15 cellular contexts compared by ENCODE assay signal in genomic region chr9:2234371-2234893, GRCh38.
A peak's percentile ranks its signal among the peaks of the same experiment; 100 is the strongest.
DNase-seq lines count a peak whose midpoint lies in the region; ATAC-seq and TF ChIP-seq lines count a peak whose summit lies in the region.
"Had no signal": no experiment of that assay in that cellular context is flagged by ENCODE, and none has a peak within 500 bp of the region (broad histone marks: within the 10 kb centered on the region; RNA-seq: fewer than 3 reads in every experiment).

No MANE protein-coding gene starts in this region.

- POLR2A ChIA-PET in activated CD4-positive, alpha-beta T cell treated with anti-CD3 and anti-CD28 coated beads for 36 hours (lab: Charles Lee) = no interaction called here

- H3K27ac ChIP-seq in BLaER1 treated with 17β-estradiol and CSF1 and Interleukin-3, amounts not matched to agents 10 nM and 100 nM = peak overlapping the region in 4 of 11 experiments; percentile 2 to 44 (median 28); a peak in 5 of 22 replicates
- H3K27ac ChIP-seq in lower lobe of right lung (no peak overlapping the region), endodermal cell (ENCODE audit: low read depth, low read length) (no peak overlapping the region)
- H3K27ac ChIP-seq: skin epidermis had no signal

- H3K27ac Mint-ChIP-seq in activated T-cell treated with anti-CD3 and anti-CD28 coated beads, Interleukin-2, amount 50 U/mL, for 24 hours = no peak overlapping the region
- no peak overlapping the region for H3K27ac Mint-ChIP-seq in activated CD4-positive, alpha-beta T cell treated with anti-CD3 and anti-CD28 coated beads for 36 hours
- no peak overlapping the region for H3K27ac Mint-ChIP-seq in endodermal cell
- H3K27ac Mint-ChIP-seq: B cell, HFFc6, mesothelial cell of epicardium had no signal

- H3K36me3 Mint-ChIP-seq in activated T-cell treated with anti-CD3 and anti-CD28 coated beads, Interleukin-2, amount 50 U/mL, for 24 hours (ENCODE audit: low read depth) = no peaks in the 10 kb centered on the region
- no peaks in the 10 kb centered on the region for H3K36me3 Mint-ChIP-seq in activated CD4-positive, alpha-beta T cell treated with anti-CD3 and anti-CD28 coated beads for 36 hours (ENCODE audit: low read depth)
- peaks cover 53% of the 10 kb centered on the region for H3K36me3 Mint-ChIP-seq in endodermal cell (ENCODE audit: low read depth)

- no peak for TF ChIP-seq CTCF in lower lobe of right lung (IDR thresholded peaks at IDR 0.05)
- TF ChIP-seq CTCF in endodermal cell (conservative IDR thresholded peaks at IDR 0.05) = no peak

- WGBS in endodermal cell (ENCODE audit: insufficient coverage in 1 of 2, insufficient read length in 1 of 2), 2 experiments = 93 to 100% methylated on average over 3 to 5 of the region's 5 CpGs

- CTCF ChIA-PET in activated CD4-positive, alpha-beta T cell treated with anti-CD3 and anti-CD28 coated beads for 36 hours (lab: Charles Lee) = no interaction called here

- peak overlapping the region in 9 of 11 experiments; percentile 37 to 74 (median 62); a peak in 17 of 22 replicates for H3K4me2 ChIP-seq in BLaER1 treated with 17β-estradiol and CSF1 and Interleukin-3, amounts not matched to agents 10 nM and 100 nM

- ATAC-seq in SK-N-SH treated with all-trans-retinoic acid at 6 μM for 48 hours (peak; percentile 81), lower lobe of right lung (peak; percentile 36 to 39), HG03139 (IDR thresholded peaks at IDR 0.05; ENCODE audit: unreplicated experiment) (no peak)
- ATAC-seq in activated CD4-positive, alpha-beta T cell treated with anti-CD3 and anti-CD28 coated beads for 36 hours = no peak
- ATAC-seq: activated CD4-positive, CD25-positive, alpha-beta regulatory T cell treated with anti-CD3 and anti-CD28 coated beads, Interleukin-2, amount 50 U/mL, for 24 hours had no signal

- peaks cover 0 to 26% (median 17%) of the 10 kb centered on the region in 11 experiments; a peak in 11 of 22 replicates for H3K9me3 ChIP-seq in BLaER1 treated with 17β-estradiol and CSF1 and Interleukin-3, amounts not matched to agents 10 nM and 100 nM (replicated peaks in 1 of 11)
- no peaks in the 10 kb centered on the region for H3K9me3 ChIP-seq in lower lobe of right lung
- peaks cover 16% of the 10 kb centered on the region for H3K9me3 ChIP-seq in endodermal cell (ENCODE audit: control insufficient read depth, low read length)

- H3K9me3 Mint-ChIP-seq in activated T-cell treated with anti-CD3 and anti-CD28 coated beads, Interleukin-2, amount 50 U/mL, for 24 hours = no peaks in the 10 kb centered on the region
- H3K9me3 Mint-ChIP-seq in activated CD4-positive, alpha-beta T cell treated with anti-CD3 and anti-CD28 coated beads for 36 hours (ENCODE audit: low read depth) = peaks cover 3% of the 10 kb centered on the region
- peaks cover 11% of the 10 kb centered on the region for H3K9me3 Mint-ChIP-seq in endodermal cell
- H3K9me3 Mint-ChIP-seq: HFFc6 had no signal

- H3K4me3 ChIP-seq in BLaER1 treated with 17β-estradiol and CSF1 and Interleukin-3, amounts not matched to agents 10 nM and 100 nM = no peak overlapping the region
- no peak overlapping the region for H3K4me3 ChIP-seq in lower lobe of right lung
- no peak overlapping the region for H3K4me3 ChIP-seq in endodermal cell (ENCODE audit: low read length)
- H3K4me3 ChIP-seq: skin epidermis had no signal

- peak; percentile 59 for DNase-seq in NCI-H1436 treated with DMSO at 0.1 percent for 48 hours (lab: John Stamatoyannopoulos, UW)
- no peak for DNase-seq in lower lobe of right lung
- no peak for DNase-seq in activated T-cell treated with anti-CD3 and anti-CD28 coated beads, Interleukin-2, amount 50 U/mL, for 24 hours
- no peak for DNase-seq in activated CD4-positive, alpha-beta T cell treated with anti-CD3 and anti-CD28 coated beads for 36 hours
- no peak for DNase-seq in endodermal cell
- DNase-seq: activated gamma-delta T cell treated with Interleukin-2 at 50 U/mL for 16 hours, HFFc6, MV-4-11 had no signal

- H3K9ac ChIP-seq in BLaER1 treated with 17β-estradiol and CSF1 and Interleukin-3, amounts not matched to agents 10 nM and 100 nM = peak overlapping the region in 4 of 11 experiments; percentile 2 to 43 (median 26); a peak in 7 of 22 replicates
- H3K9ac ChIP-seq in endodermal cell (ENCODE audit: extremely low read depth, low read length, poor library complexity, severe bottlenecking) = no peak overlapping the region

- no peaks in the 10 kb centered on the region for H3K27me3 Mint-ChIP-seq in activated T-cell treated with anti-CD3 and anti-CD28 coated beads, Interleukin-2, amount 50 U/mL, for 24 hours
- H3K27me3 Mint-ChIP-seq in activated CD4-positive, alpha-beta T cell treated with anti-CD3 and anti-CD28 coated beads for 36 hours = peaks cover 7% of the 10 kb centered on the region
- no peaks in the 10 kb centered on the region for H3K27me3 Mint-ChIP-seq in endodermal cell (ENCODE audit: insufficient read depth)

- peaks cover 9 to 37% (median 32%) of the 10 kb centered on the region in 10 experiments for H3K4me1 ChIP-seq in BLaER1 treated with 17β-estradiol and CSF1 and Interleukin-3, amounts not matched to agents 10 nM and 100 nM
- H3K4me1 ChIP-seq in lower lobe of right lung (peaks cover 4% of the 10 kb centered on the region), endodermal cell (ENCODE audit: control insufficient read depth, insufficient read depth, low read length) (peaks cover 4% of the 10 kb centered on the region)

- intact Hi-C loops in lower lobe of right lung (cut with DNase I) = no loop called here
- intact Hi-C loops in activated CD4-positive, alpha-beta T cell treated with anti-CD3 and anti-CD28 coated beads for 36 hours (cut with DNase I, micrococcal nuclease) = no loop called here

- H3K4me1 Mint-ChIP-seq in activated T-cell treated with anti-CD3 and anti-CD28 coated beads, Interleukin-2, amount 50 U/mL, for 24 hours (ENCODE audit: low read depth) = no peaks in the 10 kb centered on the region
- no peaks in the 10 kb centered on the region for H3K4me1 Mint-ChIP-seq in activated CD4-positive, alpha-beta T cell treated with anti-CD3 and anti-CD28 coated beads for 36 hours
- H3K4me1 Mint-ChIP-seq in endodermal cell = peaks cover 22% of the 10 kb centered on the region

- H4K20me1 ChIP-seq in BLaER1 treated with 17β-estradiol and CSF1 and Interleukin-3, amounts not matched to agents 10 nM and 100 nM = no peaks in the 10 kb centered on the region

- H3K4me3 Mint-ChIP-seq in activated T-cell treated with anti-CD3 and anti-CD28 coated beads, Interleukin-2, amount 50 U/mL, for 24 hours = no peak overlapping the region
- H3K4me3 Mint-ChIP-seq in activated CD4-positive, alpha-beta T cell treated with anti-CD3 and anti-CD28 coated beads for 36 hours = no peak overlapping the region
- H3K4me3 Mint-ChIP-seq in endodermal cell = no peak overlapping the region
- H3K4me3 Mint-ChIP-seq: B cell, HFFc6, mesothelial cell of epicardium had no signal

- no peaks in the 10 kb centered on the region for H3K27me3 ChIP-seq in BLaER1 treated with 17β-estradiol and CSF1 and Interleukin-3, amounts not matched to agents 10 nM and 100 nM
- H3K27me3 ChIP-seq in lower lobe of right lung (ENCODE audit: low read depth) = no peaks in the 10 kb centered on the region
- H3K27me3 ChIP-seq in endodermal cell (ENCODE audit: control insufficient read depth, insufficient read depth, low read length, poor library complexity, severe bottlenecking) = no peaks in the 10 kb centered on the region

- no peaks in the 10 kb centered on the region for H3K36me3 ChIP-seq in BLaER1 treated with 17β-estradiol and CSF1 and Interleukin-3, amounts not matched to agents 10 nM and 100 nM
- no peaks in the 10 kb centered on the region for H3K36me3 ChIP-seq in lower lobe of right lung
- peaks cover 24% of the 10 kb centered on the region for H3K36me3 ChIP-seq in endodermal cell (ENCODE audit: control insufficient read depth, insufficient read depth, low read length)

TF ChIP-seq in SK-N-SH treated with all-trans-retinoic acid at 6 μM for 48 hours, 23 proteins besides CTCF, POLR2A, EP300 and RAD21 (continues in another document):
- TF ChIP-seq ZFP3 (CRISPR knock-in tag; IDR thresholded peaks at IDR 0.05) = peak; percentile 70; the same call in 1 of the 2 replicates
- TF ChIP-seq ISL1 (CRISPR knock-in tag; IDR thresholded peaks at IDR 0.05) = peak; percentile 82
- no peak for TF ChIP-seq GLIS3 (CRISPR knock-in tag; IDR thresholded peaks at IDR 0.05)
- TF ChIP-seq ZNF565 (CRISPR knock-in tag; conservative IDR thresholded peaks at IDR 0.05; ENCODE audit: low read depth) = no peak
- no peak for TF ChIP-seq PATZ1 (CRISPR knock-in tag; IDR thresholded peaks at IDR 0.05; ENCODE audit: borderline replicate concordance)
- peak; percentile 85 for TF ChIP-seq TCF4 (CRISPR knock-in tag; IDR thresholded peaks at IDR 0.05; ENCODE audit: borderline replicate concordance)

Comparison
In these comparisons a context has a peak if more than half of its experiments do, and no peak if none do; other contexts are left out.
1. ATAC-seq: peak in SK-N-SH treated with all-trans-retinoic acid at 6 μM for 48 hours (single experiment) and lower lobe of right lung (2 of 2); none in HG03139 (single experiment) and activated CD4-positive, alpha-beta T cell treated with anti-CD3 and anti-CD28 coated beads for 36 hours (single experiment).